9 cellular contexts compared by ENCODE assay signal in the genomic region with DNA sequence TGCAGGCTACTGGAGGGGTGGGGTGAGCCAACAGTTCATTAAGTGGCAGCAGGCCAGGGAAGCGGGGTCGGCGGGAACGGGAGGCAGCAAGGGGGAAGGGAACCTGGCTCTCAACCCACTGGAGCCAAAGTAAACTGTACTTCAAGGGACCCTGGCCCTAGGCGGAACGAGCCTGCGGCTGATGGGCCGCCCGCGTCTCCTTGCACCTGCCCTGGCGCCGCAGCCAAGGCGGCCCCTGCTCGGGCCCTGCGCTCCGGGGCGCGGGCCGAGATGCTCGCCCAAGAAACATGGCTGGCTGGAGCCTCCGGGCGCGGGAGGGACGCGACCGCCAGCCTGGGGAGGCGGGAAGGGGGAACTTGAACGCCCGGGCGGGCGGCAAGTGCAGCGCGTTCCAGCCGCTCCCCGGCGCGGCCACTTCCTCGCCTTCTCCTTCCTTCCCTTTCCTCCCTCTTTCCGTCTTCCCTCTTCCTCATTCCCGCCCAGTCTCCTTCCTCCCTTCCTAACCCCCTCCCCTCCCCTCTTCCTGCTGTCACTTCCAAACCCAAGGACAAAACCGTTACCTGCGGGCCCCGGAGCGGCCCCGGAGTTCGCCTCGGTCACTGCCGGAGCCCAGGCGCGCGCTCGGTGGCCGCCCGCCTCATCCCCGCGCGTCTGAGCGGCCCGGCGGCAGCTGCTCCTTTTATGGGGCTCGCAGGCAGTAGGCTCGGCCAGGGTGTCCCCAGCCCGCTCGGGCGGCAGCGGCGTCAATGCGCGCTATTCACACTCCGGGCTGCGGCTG.
DNase-seq lines count a peak whose midpoint lies in the region; ATAC-seq and TF ChIP-seq lines count a peak whose summit lies in the region.
"Had no signal": no experiment of that assay in that cellular context is flagged by ENCODE, and none has a peak within 500 bp of the region (broad histone marks: within the 10 kb centered on the region; RNA-seq: fewer than 3 reads in every experiment).

No MANE protein-coding gene starts in this region.

- peak; percentile 79 for ATAC-seq in Right ventricle myocardium inferior
- no peak for ATAC-seq in GM19328 (IDR thresholded peaks at IDR 0.05; ENCODE audit: unreplicated experiment)
- no peak for ATAC-seq in HG03460 (IDR thresholded peaks at IDR 0.05; ENCODE audit: unreplicated experiment)

- peaks cover 29% of the 10 kb centered on the region for H3K4me1 Mint-ChIP-seq in nephron progenitor cell

- H3K4me3 ChIP-seq in fibroblast of the aortic adventitia (ENCODE audit: low read depth, low read length) = peak overlapping the region; percentile 57
- H3K4me3 ChIP-seq: BLaER1 treated with 17β-estradiol and CSF1 and Interleukin-3, amounts not matched to agents 10 nM and 100 nM had no signal

- H3K27ac Mint-ChIP-seq in nephron progenitor cell = no peak overlapping the region

- intact Hi-C loops in Right ventricle myocardium inferior (cut with DNase I) (no loop called here), cardiac septum (cut with DNase I) (loop anchor here (5.0 kb wide), 1 partner anchor 67 kb away; no protein-coding TSS in a partner anchor)

- H3K27me3 Mint-ChIP-seq in nephron progenitor cell (ENCODE audit: low read depth, poor library complexity) = peaks cover 3% of the 10 kb centered on the region

- no peaks in the 10 kb centered on the region for H3K36me3 Mint-ChIP-seq in nephron progenitor cell (ENCODE audit: low read depth)

- peaks cover 4% of the 10 kb centered on the region for H3K9me3 Mint-ChIP-seq in nephron progenitor cell

- TF ChIP-seq CTCF in fibroblast of the aortic adventitia (IDR thresholded peaks at IDR 0.05; ENCODE audit: insufficient read depth, low read length) (no peak), nephron progenitor cell (IDR thresholded peaks at IDR 0.05) (no peak)

- DNase-seq in Right ventricle myocardium inferior (ENCODE audit: missing footprints) = peak; percentile 65
- DNase-seq in cardiac septum (ENCODE audit: low spot score) = no peak
- DNase-seq in fibroblast of the aortic adventitia (ENCODE audit: low read depth) = no peak
- DNase-seq in nephron progenitor cell = peak; percentile 73
- no peak for DNase-seq in stimulated activated CD4-positive, alpha-beta T cell treated with anti-CD3 and anti-CD28 coated beads, Interleukin-4, amount 100 ng/mL, for 4 hours
- DNase-seq in SK-N-DZ (ENCODE audit: low spot score) = no peak

- H3K4me3 Mint-ChIP-seq in nephron progenitor cell = peak overlapping the region; percentile 86

Comparison
In these comparisons a context has a peak if more than half of its experiments do, and no peak if none do; other contexts are left out.
1. DNase-seq: peak in Right ventricle myocardium inferior (single experiment) and nephron progenitor cell (single experiment); none in cardiac septum (single experiment), fibroblast of the aortic adventitia (single experiment), stimulated activated CD4-positive, alpha-beta T cell treated with anti-CD3 and anti-CD28 coated beads, Interleukin-4, amount 100 ng/mL, for 4 hours (0 of 2) and SK-N-DZ (single experiment).